21 cellular contexts compared by ENCODE assay signal in genomic region chr4:148405161-148405893, GRCh38.
"Had no signal": no experiment of that assay in that cellular context is flagged by ENCODE, and none has a peak within 500 bp of the region (broad histone marks: within the 10 kb centered on the region; RNA-seq: fewer than 3 reads in every experiment).

No MANE protein-coding gene starts in this region.

- H3K9me3 ChIP-seq: gastrocnemius medialis, neutrophil, psoas muscle, transverse colon, vagina had no signal

- DNase-seq: activated CD4-positive, alpha-beta T cell treated with anti-CD3 and anti-CD28 coated beads for 1 hour; activated CD4-positive, alpha-beta T cell treated with anti-CD3 and anti-CD28 coated beads, Interleukin-2, amount 50 U/mL, for 1 hour; activated CD8-positive, alpha-beta T cell treated with anti-CD3 and anti-CD28 coated beads for 36 hours; activated T-cell treated with anti-CD3 and anti-CD28 coated beads, Interleukin-2, amount 50 U/mL, for 48 hours; anterior cingulate cortex; cerebellar nuclear complex; cortex of kidney; effector memory CD8-positive, alpha-beta T cell; erythroblast; gastrocnemius medialis; glutamatergic neuron; islet precursor cell; mesendoderm; psoas muscle; stimulated activated CD4-positive, alpha-beta T cell treated with anti-CD3 and anti-CD28 coated beads, Interleukin-15, amount 100 ng/mL, for 24 hours; stimulated activated CD4-positive, alpha-beta T cell treated with anti-CD3 and anti-CD28 coated beads, Interleukin-2, amount 100 ng/mL, for 24 hours; stimulated activated naive CD4-positive, alpha-beta T cell; T-helper 2 cell; transverse colon had no signal

- H3K27ac ChIP-seq: gastrocnemius medialis, neutrophil, psoas muscle, vagina had no signal

- H3K4me1 ChIP-seq: vagina had no signal

- ATAC-seq: activated CD8-positive, alpha-beta T cell treated with anti-CD3 and anti-CD28 coated beads for 36 hours; effector memory CD8-positive, alpha-beta T cell; gastrocnemius medialis; psoas muscle had no signal

- H3K27me3 ChIP-seq: gastrocnemius medialis, neutrophil, transverse colon, vagina had no signal

- H3K4me3 ChIP-seq: gastrocnemius medialis, psoas muscle, transverse colon, vagina had no signal

- H3K36me3 ChIP-seq: gastrocnemius medialis, neutrophil, transverse colon, vagina had no signal
